ENCODE assay signal across 8 cellular contexts in genomic region chr2:65430515-65431416, GRCh38. TPM values are rescaled to one million over a fixed set of nuclear protein-coding genes. Genes with fewer than 3 reads are reported as not detected.
DNase-seq lines count a peak whose midpoint lies in the region; ATAC-seq and TF ChIP-seq lines count a peak whose summit lies in the region.

No MANE protein-coding gene starts in this region.

- no peaks in the 10 kb centered on the region for H3K36me3 Mint-ChIP-seq in neural crest cell (ENCODE audit: low read depth)

- peak overlapping the region; percentile 79 for H2AFZ ChIP-seq in KMS-11 (ENCODE audit: low read depth)

- CTCF ChIA-PET in Panc1 (lab: Charles Lee), result interaction anchor here (0.5 to 0.7 kb wide), 3 partner anchors 38 to 328 kb away, joined by 3 to 5 read pairs (median 3); no protein-coding TSS in a partner anchor

- no peak for TF ChIP-seq POLR2A in suprapubic skin (IDR thresholded peaks at IDR 0.05)

- DNase-seq in COR-L47 (lab: John Stamatoyannopoulos, UW) (peak; percentile 65), Panc1 (ENCODE audit: low read depth, low spot score) (no peak), foreskin keratinocyte (peak in 1 of 2 donors; percentile 32), neural crest cell (ENCODE audit: low read depth, low spot score) (peak; percentile 56), suprapubic skin (ENCODE audit: low spot score in 2 of 2) (peak; percentile 78 to 82)
- DNase-seq in activated T-helper 9 cell treated with anti-CD3 and anti-CD28 coated beads, Interleukin-2, amount 50 U/mL, for 16 hours (ENCODE audit: low read depth), result peak; percentile 43

- peaks cover 51% of the 10 kb centered on the region for H3K4me1 Mint-ChIP-seq in neural crest cell

- WGBS in suprapubic skin, result 0% methylated on average over 33 of the region's 95 CpGs

- peaks cover 5% of the 10 kb centered on the region; the same call in 1 of the 2 replicates for H4K20me1 ChIP-seq in KMS-11 (ENCODE audit: insufficient read depth)

- no peaks in the 10 kb centered on the region for H3K9me3 ChIP-seq in Panc1 (ENCODE audit: control insufficient read depth, insufficient read depth, low read depth, low read length)
- H3K9me3 ChIP-seq in suprapubic skin, result no peaks in the 10 kb centered on the region

- H3K27me3 ChIP-seq in KMS-11 (ENCODE audit: insufficient read depth, low read depth), result no peaks in the 10 kb centered on the region
- H3K27me3 ChIP-seq in Panc1 (ENCODE audit: control insufficient read depth, insufficient read depth, low read length), result no peaks in the 10 kb centered on the region
- no peaks in the 10 kb centered on the region for H3K27me3 ChIP-seq in foreskin keratinocyte
- no peaks in the 10 kb centered on the region for H3K27me3 ChIP-seq in suprapubic skin

- BruUV-seq in Panc1 (replicated peaks; lab: Mats Ljungman, UMichigan), result no TSS peak

- no peak for TF ChIP-seq EP300 in suprapubic skin (IDR thresholded peaks at IDR 0.05)

- H3K36me3 ChIP-seq in KMS-11 (ENCODE audit: insufficient read depth) (no peaks in the 10 kb centered on the region), Panc1 (ENCODE audit: control insufficient read depth, insufficient read depth, low read length) (peaks cover 2% of the 10 kb centered on the region; the same call in 1 of the 2 replicates), suprapubic skin (no peaks in the 10 kb centered on the region)

- in situ Hi-C loops in Panc1 (cut with HindIII; ENCODE audit: low pct_unique_long_range_greater_than_20kb, low sequenced_read_pairs), result no loop called here

- H3K9ac ChIP-seq in KMS-11, result peak overlapping the region; percentile 92

- no peaks in the 10 kb centered on the region for H3K27me3 Mint-ChIP-seq in neural crest cell (ENCODE audit: low read depth)

- peaks cover 49% of the 10 kb centered on the region for H3K79me2 ChIP-seq in KMS-11 (ENCODE audit: insufficient read depth, low read depth)

- intact Hi-C loops in Panc1 (cut with micrococcal nuclease; ENCODE audit: unreplicated experiment), result loop anchor here (2.0 to 5.0 kb wide), 3 partner anchors 46 to 164 kb away; no protein-coding TSS in a partner anchor

- peak overlapping the region; percentile 97 for H3K4me3 Mint-ChIP-seq in neural crest cell

- H3K27ac ChIP-seq in KMS-11 (peak overlapping the region; percentile 88), Panc1 (ENCODE audit: low read length) (peak overlapping the region; percentile 81), foreskin keratinocyte (peak overlapping the region; percentile 78), suprapubic skin (peak overlapping the region; percentile 90)

- H3K27ac Mint-ChIP-seq in neural crest cell (ENCODE audit: unreplicated experiment), result peak overlapping the region; percentile 78

- no peaks in the 10 kb centered on the region for H3K9me3 Mint-ChIP-seq in neural crest cell

- POLR2A ChIA-PET in Panc1 (lab: Charles Lee), result interaction anchor here (0.6 to 0.7 kb wide), 3 partner anchors 64 to 691 kb away, joined by 3 to 7 read pairs (median 3); no protein-coding TSS in a partner anchor

- ATAC-seq in GM21576 (IDR thresholded peaks at IDR 0.05; ENCODE audit: unreplicated experiment) (peak; percentile 32), Panc1 (peak; percentile 41), foreskin keratinocyte (peak; percentile 8)

- peaks cover 54% of the 10 kb centered on the region for H3K4me1 ChIP-seq in KMS-11 (ENCODE audit: low read depth, poor library complexity, severe bottlenecking)
- peaks cover 44% of the 10 kb centered on the region for H3K4me1 ChIP-seq in Panc1 (ENCODE audit: control insufficient read depth, insufficient read depth, low read length)
- H3K4me1 ChIP-seq in foreskin keratinocyte, result peaks cover 13% of the 10 kb centered on the region
- H3K4me1 ChIP-seq in suprapubic skin, result peaks cover 33% of the 10 kb centered on the region

- H3K4me2 ChIP-seq in KMS-11, result peak overlapping the region; percentile 91

- H3K4me3 ChIP-seq in KMS-11 (IDR thresholded peaks at IDR 0.05; ENCODE audit: insufficient read depth, low read depth, low read length), result peak overlapping the region; percentile 73
- H3K4me3 ChIP-seq in Panc1 (ENCODE audit: low read depth in 2 of 2, low read length in 2 of 2), result peak overlapping the region; percentile 82 to 92
- H3K4me3 ChIP-seq in suprapubic skin, result peak overlapping the region; percentile 94

- TF ChIP-seq CTCF in KMS-11 (conservative IDR thresholded peaks at IDR 0.05; ENCODE audit: low read depth, low read length) (no peak), Panc1 (IDR thresholded peaks at IDR 0.05) (no peak), foreskin keratinocyte (conservative IDR thresholded peaks at IDR 0.05) (no peak), neural crest cell (conservative IDR thresholded peaks at IDR 0.05) (peak; percentile 30), suprapubic skin (IDR thresholded peaks at IDR 0.05) (no peak)

RNA-seq across cellular contexts. Expression of gene SPRED2, which starts 1.6 kb away (rescaled TPM):
- total RNA-seq in Panc1 (2021; ENCODE audit: unreplicated experiment) (60.1 TPM), foreskin keratinocyte (29.0 and 32.0 TPM in 2 replicates), neural crest cell (55.4 and 55.8 TPM in 2 replicates), suprapubic skin (10 to 100 TPM; 17.8 to 27.5 (median 18.7) TPM)
- polyA plus RNA-seq in Panc1 (2012; ENCODE audit: insufficient read length), result 61.0 TPM
- 14.0 and 16.6 TPM in 2 replicates for polyA plus RNA-seq in foreskin keratinocyte
